In genomic region chr7:11207565-11207964, GRCh38 we compare ENCODE assay signal across 32 cellular contexts.
A peak's percentile ranks its signal among the peaks of the same experiment; 100 is the strongest.
DNase-seq lines count a peak whose midpoint lies in the region; ATAC-seq, FAIRE-seq and TF ChIP-seq lines count a peak whose summit lies in the region.
"Had no signal": no experiment of that assay in that cellular context is flagged by ENCODE, and none has a peak within 500 bp of the region (broad histone marks: within the 10 kb centered on the region; RNA-seq: fewer than 3 reads in every experiment).

No MANE protein-coding gene starts in this region.

- FAIRE-seq in urothelium cell line (lab: Jason Lieb, UNC), result no peak
- FAIRE-seq: GM12891, pancreas had no signal

- no peaks in the 10 kb centered on the region for H3K36me3 Mint-ChIP-seq in WTC11
- H3K36me3 Mint-ChIP-seq: activated naive CD4-positive, alpha-beta T cell treated with anti-CD3 and anti-CD28 coated beads, Interleukin-2, amount 50 U/mL, for 24 hours had no signal

- DNase-seq in left ventricle myocardium inferior (no peak), heart right ventricle (no peak), WTC11 (ENCODE audit: low spot score) (no peak), fibroblast of pulmonary artery (ENCODE audit: low read depth) (no peak), AML-193 (lab: John Stamatoyannopoulos, UW) (no peak), urothelium cell line (ENCODE audit: low spot score) (no peak), GF-D8 (lab: John Stamatoyannopoulos, UW) (no peak), cortex of kidney (lab: John Stamatoyannopoulos, UW) (no peak)
- DNase-seq: ACHN; activated CD4-positive, alpha-beta T cell treated with anti-CD3 and anti-CD28 coated beads for 1 hour; activated CD8-positive, alpha-beta T cell treated with anti-CD3 and anti-CD28 coated beads for 36 hours; anterior cingulate cortex; central memory CD4-positive, alpha-beta T cell; dermis blood vessel endothelial cell; EL; glutamatergic neuron; NCI-H1048; NCI-H187; NCI-H2227 treated with DMSO at 0.1 percent for 48 hours; NCI-H526 treated with DMSO at 0.1 percent for 48 hours; pancreas; right cardiac atrium; SIG-M5; stimulated activated CD4-positive, alpha-beta T cell treated with anti-CD3 and anti-CD28 coated beads, Interleukin-2, amount 100 ng/mL, for 24 hours; stomach; T-helper 1 cell; thyroid gland had no signal

- no peaks in the 10 kb centered on the region for H3K9me3 ChIP-seq in left ventricle myocardium inferior (replicated peaks)
- H3K9me3 ChIP-seq in heart right ventricle, result no peaks in the 10 kb centered on the region
- H3K9me3 ChIP-seq: BLaER1 treated with 17β-estradiol and CSF1 and Interleukin-3, amounts not matched to agents 10 nM and 100 nM; pancreas; stomach; thyroid gland had no signal

- ATAC-seq in heart right ventricle (no peak), WTC11 (peak; percentile 40; the same call in 1 of the 2 replicates)
- ATAC-seq: activated CD8-positive, alpha-beta T cell treated with anti-CD3 and anti-CD28 coated beads for 36 hours; activated T-helper 17 cell treated with anti-CD3 and anti-CD28 coated beads, Interleukin-2, amount 50 U/mL, for 72 hours; pancreas; right cardiac atrium had no signal

- 0 out of 2 replicates have a peak, but pooled peaks cover 3% of the 10 kb centered on the region for H3K4me1 Mint-ChIP-seq in WTC11
- H3K4me1 Mint-ChIP-seq: activated naive CD4-positive, alpha-beta T cell treated with anti-CD3 and anti-CD28 coated beads, Interleukin-2, amount 50 U/mL, for 24 hours; activated T-helper 17 cell treated with anti-CD3 and anti-CD28 coated beads, Interleukin-2, amount 50 U/mL, for 72 hours had no signal

- no peak overlapping the region for H3K27ac ChIP-seq in left ventricle myocardium inferior (replicated peaks)
- H3K27ac ChIP-seq in heart right ventricle, result no peak overlapping the region
- H3K27ac ChIP-seq: BLaER1 treated with 17β-estradiol and CSF1 and Interleukin-3, amounts not matched to agents 10 nM and 100 nM; HL-60; pancreas; stomach; thyroid gland had no signal

- H3K4me1 ChIP-seq in left ventricle myocardium inferior, result peaks cover 6% of the 10 kb centered on the region
- peaks cover 0 to 10% (median 0%) of the 10 kb centered on the region in 9 donors for H3K4me1 ChIP-seq in heart right ventricle
- H3K4me1 ChIP-seq: pancreas had no signal

- H3K27me3 ChIP-seq in left ventricle myocardium inferior (ENCODE audit: low read depth) (no peaks in the 10 kb centered on the region), heart right ventricle (no peaks in the 10 kb centered on the region)
- H3K27me3 ChIP-seq: BLaER1 treated with 17β-estradiol and CSF1 and Interleukin-3, amounts not matched to agents 10 nM and 100 nM; pancreas; stomach; thyroid gland had no signal

- H3K9me3 Mint-ChIP-seq in WTC11, result no peaks in the 10 kb centered on the region
- H3K9me3 Mint-ChIP-seq: activated CD8-positive, alpha-beta T cell treated with anti-CD3 and anti-CD28 coated beads for 36 hours; activated naive CD4-positive, alpha-beta T cell treated with anti-CD3 and anti-CD28 coated beads, Interleukin-2, amount 50 U/mL, for 24 hours; activated T-helper 17 cell treated with anti-CD3 and anti-CD28 coated beads, Interleukin-2, amount 50 U/mL, for 72 hours had no signal

- H3K27me3 Mint-ChIP-seq in WTC11 (ENCODE audit: low read depth), result peaks cover 3% of the 10 kb centered on the region; the same call in 1 of the 2 replicates
- H3K27me3 Mint-ChIP-seq: activated T-helper 17 cell treated with anti-CD3 and anti-CD28 coated beads, Interleukin-2, amount 50 U/mL, for 72 hours had no signal

- H3K4me3 ChIP-seq in left ventricle myocardium inferior, result no peak overlapping the region
- H3K4me3 ChIP-seq in heart right ventricle, result no peak overlapping the region
- H3K4me3 ChIP-seq in fibroblast of pulmonary artery (replicated peaks; ENCODE audit: low read depth, low read length), result no peak overlapping the region
- H3K4me3 ChIP-seq: BLaER1 treated with 17β-estradiol and CSF1 and Interleukin-3, amounts not matched to agents 10 nM and 100 nM; pancreas; stomach; thyroid gland had no signal

- 66 to 73% methylated on average over 3 of the region's 3 CpGs for WGBS in heart right ventricle, 2 donors

- POLR2A ChIA-PET in WTC11 (lab: Charles Lee), result no interaction called here

- H3K36me3 ChIP-seq in left ventricle myocardium inferior, result no peaks in the 10 kb centered on the region
- no peaks in the 10 kb centered on the region for H3K36me3 ChIP-seq in heart right ventricle
- H3K36me3 ChIP-seq: BLaER1 treated with 17β-estradiol and CSF1 and Interleukin-3, amounts not matched to agents 10 nM and 100 nM; pancreas; stomach; thyroid gland had no signal

- H3K27ac Mint-ChIP-seq in WTC11, result no peak overlapping the region
- H3K27ac Mint-ChIP-seq: activated CD8-positive, alpha-beta T cell treated with anti-CD3 and anti-CD28 coated beads for 36 hours; activated naive CD4-positive, alpha-beta T cell treated with anti-CD3 and anti-CD28 coated beads, Interleukin-2, amount 50 U/mL, for 24 hours; activated T-helper 17 cell treated with anti-CD3 and anti-CD28 coated beads, Interleukin-2, amount 50 U/mL, for 72 hours had no signal

- intact Hi-C loops in left ventricle myocardium inferior (cut with micrococcal nuclease), result no loop called here
- intact Hi-C loops in heart right ventricle (cut with DNase I), result no loop called here

- no peak overlapping the region for H3K4me3 Mint-ChIP-seq in WTC11
- H3K4me3 Mint-ChIP-seq: activated CD8-positive, alpha-beta T cell treated with anti-CD3 and anti-CD28 coated beads for 36 hours; activated naive CD4-positive, alpha-beta T cell treated with anti-CD3 and anti-CD28 coated beads, Interleukin-2, amount 50 U/mL, for 24 hours; activated T-helper 17 cell treated with anti-CD3 and anti-CD28 coated beads, Interleukin-2, amount 50 U/mL, for 72 hours had no signal

- CTCF ChIA-PET in WTC11 (lab: Charles Lee), result interaction anchor here (0.5 to 1.1 kb wide), 4 partner anchors 11 to 318 kb away, joined by 3 to 4 read pairs (median 3); no protein-coding TSS in a partner anchor

- TF ChIP-seq CTCF in left ventricle myocardium inferior (IDR thresholded peaks at IDR 0.05; ENCODE audit: borderline replicate concordance), result peak; percentile 33
- TF ChIP-seq CTCF in heart right ventricle (IDR thresholded peaks at IDR 0.05), result peak in 1 of 9 donors; percentile 7
- no peak for TF ChIP-seq CTCF in WTC11 (IDR thresholded peaks at IDR 0.05)
- peak; percentile 19 for TF ChIP-seq CTCF in fibroblast of pulmonary artery (IDR thresholded peaks at IDR 0.05; ENCODE audit: low read length, missing control alignments)

TF ChIP-seq in WTC11, 78 proteins besides CTCF, POLR2A, EP300 and RAD21 (continues in another document):
- no peak for TF ChIP-seq ZNF425 (CRISPR knock-in tag; conservative IDR thresholded peaks at IDR 0.05)
- TF ChIP-seq ERG (CRISPR knock-in tag; IDR thresholded peaks at IDR 0.05), result no peak
- no peak for TF ChIP-seq ATF3 (CRISPR knock-in tag; conservative IDR thresholded peaks at IDR 0.05)
- no peak for TF ChIP-seq SP1 (CRISPR knock-in tag; conservative IDR thresholded peaks at IDR 0.05)
- TF ChIP-seq TEAD4 (CRISPR knock-in tag; IDR thresholded peaks at IDR 0.05), result no peak
- TF ChIP-seq CDX4 (CRISPR knock-in tag; IDR thresholded peaks at IDR 0.05; ENCODE audit: borderline replicate concordance), result no peak
- TF ChIP-seq RORB (CRISPR knock-in tag; IDR thresholded peaks at IDR 0.05), result no peak
- no peak for TF ChIP-seq TP53 (CRISPR knock-in tag; IDR thresholded peaks at IDR 0.05)
- TF ChIP-seq TCF7 (CRISPR knock-in tag; IDR thresholded peaks at IDR 0.05; ENCODE audit: low read depth), result no peak
- TF ChIP-seq ZNF396 (CRISPR knock-in tag; IDR thresholded peaks at IDR 0.05; ENCODE audit: borderline replicate concordance), result no peak
- TF ChIP-seq NFE2L1 (CRISPR knock-in tag; IDR thresholded peaks at IDR 0.05), result no peak
- TF ChIP-seq GRHL2 (CRISPR knock-in tag; IDR thresholded peaks at IDR 0.05; ENCODE audit: insufficient replicate concordance, severe bottlenecking), result no peak
